15 cellular contexts compared by ENCODE assay signal in genomic region chr4:154367659-154368058, GRCh38.
DNase-seq lines count a peak whose midpoint lies in the region; ATAC-seq and TF ChIP-seq lines count a peak whose summit lies in the region.
"Had no signal": no experiment of that assay in that cellular context is flagged by ENCODE, and none has a peak within 500 bp of the region (broad histone marks: within the 10 kb centered on the region; RNA-seq: fewer than 3 reads in every experiment).

No MANE protein-coding gene starts in this region.

- CTCF ChIA-PET in GM10248 (lab: Yijun Ruan, JAX): interaction anchor here (1.1 kb wide), 1 partner anchor 12 kb away, joined by 3 read pairs; no protein-coding TSS in a partner anchor

- intact Hi-C loops in activated T-helper 1 cell treated with anti-CD3 and anti-CD28 coated beads, Interleukin-12 subunit alpha, Interleukin-12 subunit beta, Interleukin-2, Interleukin-4 antibody, amounts not matched to agents 30 ng/mL and 10 ng/mL and 1 ng/mL, durations not matched to agents 14 hours and 24 hours and 36 hours (cut with micrococcal nuclease): no loop called here
- intact Hi-C loops in left lung (cut with DNase I): no loop called here

- ATAC-seq in GM19463 (IDR thresholded peaks at IDR 0.05; ENCODE audit: unreplicated experiment) (peak; percentile 26), HG03045 (IDR thresholded peaks at IDR 0.05; ENCODE audit: unreplicated experiment) (peak; percentile 33), left lung (no peak)
- ATAC-seq: HCT116 had no signal

- peak; percentile 47 for DNase-seq in G401 (ENCODE audit: low spot score)
- no peak for DNase-seq in activated T-helper 1 cell treated with anti-CD3 and anti-CD28 coated beads, Interleukin-12 subunit alpha, Interleukin-12 subunit beta, Interleukin-2, Interleukin-4 antibody, amounts not matched to agents 30 ng/mL and 10 ng/mL and 1 ng/mL, durations not matched to agents 14 hours and 24 hours and 36 hours (ENCODE audit: low spot score)
- DNase-seq in left lung: no peak
- DNase-seq in GM10248 (ENCODE audit: extremely low spot score): no peak
- no peak for DNase-seq in activated T-cell treated with anti-CD3 and anti-CD28 coated beads for 4 hours
- no peak for DNase-seq in SW480 (ENCODE audit: low spot score)
- DNase-seq: activated CD4-positive, alpha-beta T cell treated with anti-CD3 and anti-CD28 coated beads, Interleukin-2, amount 50 U/mL, for 1 hour; activated naive CD4-positive, alpha-beta T cell treated with Interleukin-2 at 50 U/mL for 16 hours; erythroblast; NCI-H2029; NK-92 treated with Interleukin-12 subunit alpha and Interleukin-12 subunit beta, amount 100 ng/mL, for 24 hours had no signal

- no peak overlapping the region for H3K27ac ChIP-seq in left lung

- H3K27me3 Mint-ChIP-seq in activated T-helper 1 cell treated with anti-CD3 and anti-CD28 coated beads, Interleukin-12 subunit alpha, Interleukin-12 subunit beta, Interleukin-2, Interleukin-4 antibody, amounts not matched to agents 30 ng/mL and 10 ng/mL and 1 ng/mL, durations not matched to agents 14 hours and 24 hours and 36 hours (ENCODE audit: insufficient read depth): peaks cover 21% of the 10 kb centered on the region

- H3K9me3 ChIP-seq in left lung: no peaks in the 10 kb centered on the region

- in situ Hi-C loops in G401 (cut with HindIII; ENCODE audit: low sequenced_read_pairs): no loop called here

- H3K4me1 ChIP-seq in left lung: no peaks in the 10 kb centered on the region

- no peaks in the 10 kb centered on the region for H3K9me3 Mint-ChIP-seq in activated T-helper 1 cell treated with anti-CD3 and anti-CD28 coated beads, Interleukin-12 subunit alpha, Interleukin-12 subunit beta, Interleukin-2, Interleukin-4 antibody, amounts not matched to agents 30 ng/mL and 10 ng/mL and 1 ng/mL, durations not matched to agents 14 hours and 24 hours and 36 hours
- H3K9me3 Mint-ChIP-seq: central memory CD8-positive, alpha-beta T cell had no signal

- POLR2A ChIA-PET in GM10248 (lab: Yijun Ruan, JAX): no interaction called here

- H3K36me3 Mint-ChIP-seq in activated T-helper 1 cell treated with anti-CD3 and anti-CD28 coated beads, Interleukin-12 subunit alpha, Interleukin-12 subunit beta, Interleukin-2, Interleukin-4 antibody, amounts not matched to agents 30 ng/mL and 10 ng/mL and 1 ng/mL, durations not matched to agents 14 hours and 24 hours and 36 hours (ENCODE audit: low read depth): no peaks in the 10 kb centered on the region

- no peak overlapping the region for H3K4me3 Mint-ChIP-seq in activated T-helper 1 cell treated with anti-CD3 and anti-CD28 coated beads, Interleukin-12 subunit alpha, Interleukin-12 subunit beta, Interleukin-2, Interleukin-4 antibody, amounts not matched to agents 30 ng/mL and 10 ng/mL and 1 ng/mL, durations not matched to agents 14 hours and 24 hours and 36 hours
- H3K4me3 Mint-ChIP-seq: central memory CD8-positive, alpha-beta T cell had no signal

- peaks cover 18% of the 10 kb centered on the region for H3K4me1 Mint-ChIP-seq in activated T-helper 1 cell treated with anti-CD3 and anti-CD28 coated beads, Interleukin-12 subunit alpha, Interleukin-12 subunit beta, Interleukin-2, Interleukin-4 antibody, amounts not matched to agents 30 ng/mL and 10 ng/mL and 1 ng/mL, durations not matched to agents 14 hours and 24 hours and 36 hours (ENCODE audit: low read depth)
- H3K4me1 Mint-ChIP-seq: central memory CD8-positive, alpha-beta T cell had no signal

- H3K27ac Mint-ChIP-seq in activated T-helper 1 cell treated with anti-CD3 and anti-CD28 coated beads, Interleukin-12 subunit alpha, Interleukin-12 subunit beta, Interleukin-2, Interleukin-4 antibody, amounts not matched to agents 30 ng/mL and 10 ng/mL and 1 ng/mL, durations not matched to agents 14 hours and 24 hours and 36 hours: peak overlapping the region; percentile 40

- H3K4me3 ChIP-seq in left lung: no peak overlapping the region

- TF ChIP-seq CTCF in left lung (IDR thresholded peaks at IDR 0.05): no peak
- no peak for TF ChIP-seq CTCF in GM10248 (IDR thresholded peaks at IDR 0.05; ENCODE audit: control extremely low read depth, extremely low read depth, low read depth, missing control alignments)

- no peaks in the 10 kb centered on the region for H3K27me3 ChIP-seq in left lung

- no peaks in the 10 kb centered on the region for H3K36me3 ChIP-seq in left lung
